ENCODE assay signal across 8 cellular contexts in the genomic region with DNA sequence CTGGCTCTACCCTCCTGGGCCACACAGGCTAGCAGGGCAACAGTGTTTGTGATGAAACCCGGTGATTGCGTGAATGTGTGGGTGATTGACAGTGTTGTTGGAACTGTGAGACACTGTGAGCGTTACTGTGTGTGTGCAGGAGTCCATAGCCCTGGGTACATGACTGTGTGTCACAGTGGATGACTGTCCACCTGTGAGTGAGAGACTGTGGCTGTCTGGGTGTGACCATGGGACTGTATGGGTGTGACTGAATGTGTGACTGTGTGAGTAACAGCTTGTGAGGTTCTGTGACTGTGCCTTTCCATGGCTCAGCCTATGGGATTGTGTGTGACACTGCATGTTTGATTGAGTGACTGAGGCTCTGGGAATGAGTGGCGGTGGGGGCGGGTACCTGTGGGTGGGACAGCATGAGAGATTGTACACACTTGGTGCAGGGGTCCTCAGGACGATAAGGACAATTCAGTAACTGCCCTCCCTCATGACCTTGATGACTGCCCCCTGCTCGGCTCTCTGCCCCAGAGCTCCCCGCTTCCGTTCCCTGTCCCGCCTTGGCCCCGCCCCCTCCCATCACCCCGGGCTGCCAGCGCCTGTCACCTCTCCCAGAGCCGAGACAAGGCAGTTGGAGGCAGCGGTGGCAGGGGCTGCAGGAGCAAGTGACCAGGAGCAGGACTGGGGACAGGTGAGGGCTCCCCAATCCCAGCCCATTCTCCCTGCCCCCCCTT. TPM values are rescaled to one million over a fixed set of nuclear protein-coding genes. Genes with fewer than 3 reads are reported as not detected.
A peak's percentile ranks its signal among the peaks of the same experiment; 100 is the strongest.
DNase-seq lines count a peak whose midpoint lies in the region; ATAC-seq and TF ChIP-seq lines count a peak whose summit lies in the region.

A gene with protein sequence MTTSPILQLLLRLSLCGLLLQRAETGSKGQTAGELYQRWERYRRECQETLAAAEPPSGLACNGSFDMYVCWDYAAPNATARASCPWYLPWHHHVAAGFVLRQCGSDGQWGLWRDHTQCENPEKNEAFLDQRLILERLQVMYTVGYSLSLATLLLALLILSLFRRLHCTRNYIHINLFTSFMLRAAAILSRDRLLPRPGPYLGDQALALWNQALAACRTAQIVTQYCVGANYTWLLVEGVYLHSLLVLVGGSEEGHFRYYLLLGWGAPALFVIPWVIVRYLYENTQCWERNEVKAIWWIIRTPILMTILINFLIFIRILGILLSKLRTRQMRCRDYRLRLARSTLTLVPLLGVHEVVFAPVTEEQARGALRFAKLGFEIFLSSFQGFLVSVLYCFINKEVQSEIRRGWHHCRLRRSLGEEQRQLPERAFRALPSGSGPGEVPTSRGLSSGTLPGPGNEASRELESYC (plus strand): TSS at position 602 of the 722 bp plus-strand sequence. CDS start 1,300 bp downstream, outside the sequence.

- ATAC-seq in heart left ventricle (peak; percentile 25 to 79 (median 62)), HG03354 (IDR thresholded peaks at IDR 0.05; ENCODE audit: poor library complexity, severe bottlenecking, unreplicated experiment) (no peak)

- H3K4me1 ChIP-seq in heart left ventricle: peaks cover 0 to 31% (median 11%) of the 10 kb centered on the region in 12 donors
- peaks cover 0 to 27% (median 17%) of the 10 kb centered on the region in 4 donors for H3K4me1 ChIP-seq in sigmoid colon

- no peaks in the 10 kb centered on the region for H3K36me3 ChIP-seq in heart left ventricle
- H3K36me3 ChIP-seq in sigmoid colon: no peaks in the 10 kb centered on the region

- peaks cover 0 to 78% (median 27%) of the 10 kb centered on the region in 9 donors for H3K27me3 ChIP-seq in heart left ventricle
- peaks cover 38 to 94% (median 87%) of the 10 kb centered on the region in 3 donors for H3K27me3 ChIP-seq in sigmoid colon

- no peaks in the 10 kb centered on the region for H3K9me3 ChIP-seq in heart left ventricle
- H3K9me3 ChIP-seq in sigmoid colon: no peaks in the 10 kb centered on the region

- H3K27ac ChIP-seq in heart left ventricle (peak within 1 kb of the TSS in 5 of 12 donors; percentile 9 to 49 (median 34)), sigmoid colon (no peak within 1 kb of the TSS)

- peak within 1 kb of the TSS; percentile 2 to 68 (median 48) for H3K4me3 ChIP-seq in heart left ventricle
- peak within 1 kb of the TSS in 3 of 4 donors; percentile 10 to 34 (median 23) for H3K4me3 ChIP-seq in sigmoid colon

- TF ChIP-seq POLR2A in heart left ventricle (IDR thresholded peaks at IDR 0.05) (no peak), sigmoid colon (IDR thresholded peaks at IDR 0.05) (peak in 1 of 2 donors; percentile 18)

- TF ChIP-seq CTCF in heart left ventricle (IDR thresholded peaks at IDR 0.05) (no peak), sigmoid colon (IDR thresholded peaks at IDR 0.05) (no peak)

- no peak for TF ChIP-seq EP300 in sigmoid colon (IDR thresholded peaks at IDR 0.05)

- intact Hi-C loops in heart left ventricle (cut with DNase I) (no loop called here), sigmoid colon (cut with DNase I) (no loop called here)

- DNase-seq in AML-193 (lab: John Stamatoyannopoulos, UW): peak; percentile 22 to 27
- DNase-seq in H4 (ENCODE audit: low spot score): peak; percentile 54
- peak; percentile 65 for DNase-seq in RPMI8226
- peak; percentile 53 for DNase-seq in activated gamma-delta T cell treated with Interleukin-2 at 50 U/mL for 16 hours
- DNase-seq in heart left ventricle: peak in 4 of 5 donors; percentile 61 to 80 (median 70)
- DNase-seq in sigmoid colon: no peak
- DNase-seq in DMS153 treated with DMSO at 0.1 percent for 48 hours (lab: John Stamatoyannopoulos, UW; ENCODE audit: unreplicated experiment): no peak

- WGBS in heart left ventricle, 4 donors: 14 to 19% (median 16%) methylated on average over 11 to 15 of the region's 15 CpGs
- 8 to 15% methylated on average over 15 of the region's 15 CpGs for WGBS in sigmoid colon, 2 donors

RNA-seq across cellular contexts. Expression of the gene that starts here (rescaled TPM):
- total RNA-seq in H4 (2014; rRNA removed; shearing (Covaris generic)): not detected in 2 replicates
- 1 to 10 TPM in 7 of 9 donors, under 1 TPM in 2; 0.64 to 7.1 (median 4.8) TPM for total RNA-seq in heart left ventricle
- 1 to 10 TPM; 1.9 to 8.1 TPM for polyA plus RNA-seq in heart left ventricle
- total RNA-seq in sigmoid colon: not detected
- 10 to 100 TPM in 1 of 3 donors, 1 to 10 TPM in 1, under 1 TPM in 1; 0.69 to 11.8 (median 3.6) TPM for polyA plus RNA-seq in sigmoid colon

Comparison
In these comparisons a context has a peak if more than half of its experiments do, and no peak if none do; other contexts are left out.
1. Peak in DNase-seq in H4; RNA of the gene not detected or under 1 TPM.
2. DNase-seq: peak in AML-193 (2 of 2), RPMI8226 (single experiment), activated gamma-delta T cell treated with Interleukin-2 at 50 U/mL for 16 hours (single experiment) and heart left ventricle (4 of 5); none in sigmoid colon (single experiment) and DMS153 treated with DMSO at 0.1 percent for 48 hours (single experiment).